In genomic region chr2:216590780-216591179, GRCh38 we compare ENCODE assay signal across 11 cellular contexts. TPM values are rescaled to one million over a fixed set of nuclear protein-coding genes. Genes with fewer than 3 reads are reported as not detected.
DNase-seq lines count a peak whose midpoint lies in the region; ATAC-seq and TF ChIP-seq lines count a peak whose summit lies in the region.
"Had no signal": no experiment of that assay in that cellular context is flagged by ENCODE, and none has a peak within 500 bp of the region (broad histone marks: within the 10 kb centered on the region; RNA-seq: fewer than 3 reads in every experiment).

No MANE protein-coding gene starts in this region.

- no peak for TF ChIP-seq EP300 in gastroesophageal sphincter (IDR thresholded peaks at IDR 0.05)

- no peak overlapping the region for H3K4me3 ChIP-seq in BLaER1
- no peak overlapping the region for H3K4me3 ChIP-seq in gastroesophageal sphincter

- H3K27me3 Mint-ChIP-seq in nephron progenitor cell (ENCODE audit: low read depth, poor library complexity) = no peaks in the 10 kb centered on the region
- peaks cover 15% of the 10 kb centered on the region for H3K27me3 Mint-ChIP-seq in activated CD8-positive, alpha-beta T cell treated with anti-CD3 and anti-CD28 coated beads, Interleukin-2, amount 10 ng/mL, durations not matched to agents 7 days and 5 days (ENCODE audit: low read depth)

- H3K9me3 Mint-ChIP-seq in nephron progenitor cell = peaks cover 3% of the 10 kb centered on the region
- no peaks in the 10 kb centered on the region for H3K9me3 Mint-ChIP-seq in activated CD8-positive, alpha-beta T cell treated with anti-CD3 and anti-CD28 coated beads, Interleukin-2, amount 10 ng/mL, durations not matched to agents 7 days and 5 days (ENCODE audit: insufficient read depth)

- POLR2A ChIA-PET in activated CD8-positive, alpha-beta T cell treated with anti-CD3 and anti-CD28 coated beads, Interleukin-2, amount 10 ng/mL, durations not matched to agents 7 days and 5 days (lab: Charles Lee) = no interaction called here
- POLR2A ChIA-PET in RWPE1 (lab: Yijun Ruan, JAX; ENCODE audit: low non-redundant PET) = no interaction called here

- H3K4me1 Mint-ChIP-seq in nephron progenitor cell = peaks cover 32% of the 10 kb centered on the region
- H3K4me1 Mint-ChIP-seq in activated CD8-positive, alpha-beta T cell treated with anti-CD3 and anti-CD28 coated beads, Interleukin-2, amount 10 ng/mL, durations not matched to agents 7 days and 5 days (ENCODE audit: low read depth) = no peaks in the 10 kb centered on the region

- CTCF ChIA-PET in activated CD8-positive, alpha-beta T cell treated with anti-CD3 and anti-CD28 coated beads, Interleukin-2, amount 10 ng/mL, durations not matched to agents 7 days and 5 days (lab: Charles Lee) = interaction anchor here (1.4 kb wide), 1 partner anchor 71 kb away, joined by 3 read pairs; no protein-coding TSS in a partner anchor
- CTCF ChIA-PET in RWPE1 (lab: Yijun Ruan, JAX) = interaction anchor here (0.5 to 1.2 kb wide), 4 partner anchors 10 to 92 kb away, joined by 3 read pairs; no protein-coding TSS in a partner anchor

- WGBS in gastroesophageal sphincter (ENCODE audit: low coverage in 1 of 2), 2 donors = 28 to 43% methylated on average over 6 to 8 of the region's 9 CpGs

- no peak overlapping the region for H3K9ac ChIP-seq in BLaER1

- peak overlapping the region; percentile 38 for H3K27ac Mint-ChIP-seq in nephron progenitor cell
- no peak overlapping the region for H3K27ac Mint-ChIP-seq in activated CD8-positive, alpha-beta T cell treated with anti-CD3 and anti-CD28 coated beads, Interleukin-2, amount 10 ng/mL, durations not matched to agents 7 days and 5 days

- peaks cover 51% of the 10 kb centered on the region for H3K4me1 ChIP-seq in BLaER1
- peaks cover 0 to 23% (median 12%) of the 10 kb centered on the region in 3 donors for H3K4me1 ChIP-seq in gastroesophageal sphincter

- H3K27me3 ChIP-seq in BLaER1 (no peaks in the 10 kb centered on the region), gastroesophageal sphincter (no peaks in the 10 kb centered on the region)

- peak; percentile 62 for DNase-seq in RPMI7951 (ENCODE audit: low read depth)
- no peak for DNase-seq in nephron progenitor cell
- no peak for DNase-seq in activated CD8-positive, alpha-beta T cell treated with anti-CD3 and anti-CD28 coated beads, Interleukin-2, amount 10 ng/mL, durations not matched to agents 7 days and 5 days
- no peak for DNase-seq in activated CD8-positive, alpha-beta memory T cell treated with anti-CD3 and anti-CD28 coated beads, Interleukin-2, amount 50 U/mL, for 48 hours
- DNase-seq in RWPE1 (ENCODE audit: low spot score) = no peak
- DNase-seq in T-helper 9 cell = no peak
- DNase-seq: COR-L47, NCI-H345, SW 1271 had no signal

- ATAC-seq in gastroesophageal sphincter = peak; percentile 59
- no peak for ATAC-seq in activated CD8-positive, alpha-beta T cell treated with anti-CD3 and anti-CD28 coated beads, Interleukin-2, amount 10 ng/mL, durations not matched to agents 7 days and 5 days

- peak in 3 of 4 experiments; percentile 13 to 18 (median 16) for TF ChIP-seq CTCF in gastroesophageal sphincter (IDR thresholded peaks at IDR 0.05)
- TF ChIP-seq CTCF in nephron progenitor cell (IDR thresholded peaks at IDR 0.05) = no peak
- TF ChIP-seq CTCF in RWPE1 (conservative IDR thresholded peaks at IDR 0.05; ENCODE audit: low read depth) = no peak

- no peak for TF ChIP-seq POLR2A in gastroesophageal sphincter (IDR thresholded peaks at IDR 0.05)

- no peaks in the 10 kb centered on the region for H3K9me3 ChIP-seq in BLaER1
- no peaks in the 10 kb centered on the region for H3K9me3 ChIP-seq in gastroesophageal sphincter

- H3K27ac ChIP-seq in BLaER1 = no peak overlapping the region
- H3K27ac ChIP-seq in gastroesophageal sphincter = peak overlapping the region in 3 of 4 donors; percentile 62 to 73 (median 65)
- H3K27ac ChIP-seq in RWPE1 = no peak overlapping the region

- H4K20me1 ChIP-seq in BLaER1 = no peaks in the 10 kb centered on the region

- H3K36me3 ChIP-seq in BLaER1 = no peaks in the 10 kb centered on the region
- no peaks in the 10 kb centered on the region for H3K36me3 ChIP-seq in gastroesophageal sphincter

- no peaks in the 10 kb centered on the region for H3K36me3 Mint-ChIP-seq in nephron progenitor cell (ENCODE audit: low read depth)
- H3K36me3 Mint-ChIP-seq in activated CD8-positive, alpha-beta T cell treated with anti-CD3 and anti-CD28 coated beads, Interleukin-2, amount 10 ng/mL, durations not matched to agents 7 days and 5 days (ENCODE audit: low read depth) = no peaks in the 10 kb centered on the region

- peak overlapping the region; percentile 76 for H3K4me2 ChIP-seq in BLaER1

- no peak overlapping the region for H3K4me3 Mint-ChIP-seq in nephron progenitor cell
- no peak overlapping the region for H3K4me3 Mint-ChIP-seq in activated CD8-positive, alpha-beta T cell treated with anti-CD3 and anti-CD28 coated beads, Interleukin-2, amount 10 ng/mL, durations not matched to agents 7 days and 5 days

RNA-seq across cellular contexts. Expression of gene IGFBP2, which starts 42.4 kb away (rescaled TPM):
- 3.5 and 6.4 TPM in 2 replicates for total RNA-seq in RPMI7951 (2014; rRNA removed; shearing (Covaris generic))
- 100 to 1,000 TPM; 137 to 449 (median 301) TPM for total RNA-seq in gastroesophageal sphincter
- total RNA-seq in activated CD8-positive, alpha-beta T cell treated with anti-CD3 and anti-CD28 coated beads, Interleukin-2, amount 10 ng/mL, durations not matched to agents 7 days and 5 days = 10 to 100 TPM; 74.7 to 75.5 TPM

Comparison
In these comparisons a context has a peak if more than half of its experiments do, and no peak if none do; other contexts are left out.
1. H3K27ac ChIP-seq: peak in gastroesophageal sphincter (3 of 4); none in BLaER1 (single experiment) and RWPE1 (single experiment).
2. CTCF ChIP-seq: peak in gastroesophageal sphincter (3 of 4); none in nephron progenitor cell (single experiment) and RWPE1 (single experiment).
3. RNA of gene IGFBP2, which starts 42.4 kb away (total RNA-seq): 137 to 449 TPM in gastroesophageal sphincter and 74.7 to 75.5 TPM in activated CD8-positive, alpha-beta T cell treated with anti-CD3 and anti-CD28 coated beads, Interleukin-2, amount 10 ng/mL, durations not matched to agents 7 days and 5 days; 3.5 to 6.4 TPM in RPMI7951; every median in the first group is over 10 times any median in the second.